Comparison of ENCODE assay signal across 8 cellular contexts in genomic region chr6:136226674-136227377, GRCh38. TPM values are rescaled to one million over a fixed set of nuclear protein-coding genes. Genes with fewer than 3 reads are reported as not detected.
A peak's percentile ranks its signal among the peaks of the same experiment; 100 is the strongest.
DNase-seq lines count a peak whose midpoint lies in the region; ATAC-seq and TF ChIP-seq lines count a peak whose summit lies in the region.

No MANE protein-coding gene starts in this region.

- DNase-seq in activated CD8-positive, alpha-beta memory T cell treated with anti-CD3 and anti-CD28 coated beads, Interleukin-2, amount 10 ng/mL, durations not matched to agents 7 days and 5 days = no peak
- DNase-seq in activated CD8-positive, alpha-beta memory T cell treated with anti-CD3 and anti-CD28 coated beads, Interleukin-2, amount 50 U/mL, for 4 hours = no peak
- no peak for DNase-seq in OCI-LY7 (ENCODE audit: low spot score)
- DNase-seq in foreskin keratinocyte = no peak
- no peak for DNase-seq in stomach
- DNase-seq in hypothalamus (lab: John Stamatoyannopoulos, UW) = no peak
- no peak for DNase-seq in NCI-H1436 (lab: John Stamatoyannopoulos, UW)
- no peak for DNase-seq in cerebellum (ENCODE audit: low spot score)

- peak overlapping the region; percentile 83 for H2AFZ ChIP-seq in OCI-LY7 (ENCODE audit: low read length)

- TF ChIP-seq POLR2A in stomach (IDR thresholded peaks at IDR 0.05) = no peak

- CTCF ChIA-PET in activated CD8-positive, alpha-beta memory T cell treated with anti-CD3 and anti-CD28 coated beads, Interleukin-2, amount 10 ng/mL, durations not matched to agents 7 days and 5 days (lab: Charles Lee) = interaction anchor here (0.6 to 2.6 kb wide), 47 partner anchors 8 to 802 kb away, joined by 3 to 26 read pairs (median 5); partner anchors contain the start of genes BCLAF1 and MTFR2
- CTCF ChIA-PET in OCI-LY7 (lab: Charles Lee; ENCODE audit: unreplicated experiment) = interaction anchor here (0.7 to 1.3 kb wide), 4 partner anchors 11 to 721 kb away, joined by 3 to 5 read pairs (median 4); partner anchors contain the start of gene BCLAF1

- TF ChIP-seq EP300 in stomach (IDR thresholded peaks at IDR 0.05) = no peak

- H3K27ac Mint-ChIP-seq in activated CD8-positive, alpha-beta memory T cell treated with anti-CD3 and anti-CD28 coated beads, Interleukin-2, amount 10 ng/mL, durations not matched to agents 7 days and 5 days = peak overlapping the region; percentile 30

- TF ChIP-seq CTCF in OCI-LY7 (conservative IDR thresholded peaks at IDR 0.05; ENCODE audit: low read length) = no peak
- no peak for TF ChIP-seq CTCF in foreskin keratinocyte (conservative IDR thresholded peaks at IDR 0.05)
- TF ChIP-seq CTCF in stomach (IDR thresholded peaks at IDR 0.05) = no peak

- intact Hi-C loops in OCI-LY7 (cut with micrococcal nuclease; ENCODE audit: unreplicated experiment) (loop anchor here (1.0 to 10.0 kb wide), 6 partner anchors 90 to 775 kb away; no protein-coding TSS in a partner anchor), stomach (cut with DNase I; ENCODE audit: low total_unique reads) (loop anchor here (10.0 kb wide), 1 partner anchor 692 kb away; no protein-coding TSS in a partner anchor)

- H3K4me3 ChIP-seq in OCI-LY7 (ENCODE audit: low read depth, low read length, poor library complexity, severe bottlenecking) (no peak overlapping the region), stomach (peak overlapping the region; percentile 27 to 33 (median 30))

- BruUV-seq in OCI-LY7 (replicated peaks; lab: Mats Ljungman, UMichigan) = no TSS peak

- no peaks in the 10 kb centered on the region for H3K79me2 ChIP-seq in OCI-LY7 (ENCODE audit: insufficient read depth, low read depth, low read length)

- H3K4me1 Mint-ChIP-seq in activated CD8-positive, alpha-beta memory T cell treated with anti-CD3 and anti-CD28 coated beads, Interleukin-2, amount 10 ng/mL, durations not matched to agents 7 days and 5 days = peaks cover 7% of the 10 kb centered on the region

- H3K4me2 ChIP-seq in OCI-LY7 (ENCODE audit: low read length) = peak overlapping the region; percentile 51

- no peaks in the 10 kb centered on the region for H3K9me3 Mint-ChIP-seq in activated CD8-positive, alpha-beta memory T cell treated with anti-CD3 and anti-CD28 coated beads, Interleukin-2, amount 10 ng/mL, durations not matched to agents 7 days and 5 days (ENCODE audit: low read depth)

- H3K36me3 ChIP-seq in OCI-LY7 (ENCODE audit: insufficient read depth, low read length) (peaks cover 27% of the 10 kb centered on the region), stomach (no peaks in the 10 kb centered on the region)

- peaks cover 14% of the 10 kb centered on the region for H3K4me1 ChIP-seq in OCI-LY7 (ENCODE audit: insufficient read depth, low read length, poor library complexity, severe bottlenecking)
- H3K4me1 ChIP-seq in foreskin keratinocyte = no peaks in the 10 kb centered on the region
- peaks cover 10 to 15% (median 13%) of the 10 kb centered on the region in 4 donors for H3K4me1 ChIP-seq in stomach

- H3K27ac ChIP-seq in OCI-LY7 (ENCODE audit: low read depth, low read length, poor library complexity, severe bottlenecking) (no peak overlapping the region), foreskin keratinocyte (no peak overlapping the region), stomach (peak overlapping the region in 2 of 5 donors; percentile 52 to 63)

- H3K4me3 Mint-ChIP-seq in activated CD8-positive, alpha-beta memory T cell treated with anti-CD3 and anti-CD28 coated beads, Interleukin-2, amount 10 ng/mL, durations not matched to agents 7 days and 5 days = no peak overlapping the region

- peaks cover 22% of the 10 kb centered on the region for H3K36me3 Mint-ChIP-seq in activated CD8-positive, alpha-beta memory T cell treated with anti-CD3 and anti-CD28 coated beads, Interleukin-2, amount 10 ng/mL, durations not matched to agents 7 days and 5 days

- POLR2A ChIA-PET in OCI-LY7 (lab: Charles Lee) = interaction anchor here (0.6 to 1.7 kb wide), 11 partner anchors 8 to 773 kb away, joined by 3 to 7 read pairs (median 3); partner anchors contain the start of gene BCLAF1

- no peaks in the 10 kb centered on the region for H4K20me1 ChIP-seq in OCI-LY7 (ENCODE audit: insufficient read depth, low read length)

- 36 to 73% (median 64%) methylated on average over 4 of the region's 4 CpGs for WGBS in stomach, 5 donors

- no peaks in the 10 kb centered on the region for H3K9me2 ChIP-seq in OCI-LY7 (ENCODE audit: insufficient read depth, low read length)

- no peaks in the 10 kb centered on the region for H3K27me3 ChIP-seq in foreskin keratinocyte
- H3K27me3 ChIP-seq in stomach = no peaks in the 10 kb centered on the region

- H3K27me3 Mint-ChIP-seq in activated CD8-positive, alpha-beta memory T cell treated with anti-CD3 and anti-CD28 coated beads, Interleukin-2, amount 10 ng/mL, durations not matched to agents 7 days and 5 days = peaks cover 3% of the 10 kb centered on the region

- H3K9me3 ChIP-seq in OCI-LY7 (ENCODE audit: low read length) (no peaks in the 10 kb centered on the region), stomach (no peaks in the 10 kb centered on the region)

- peak; percentile 45 for ATAC-seq in activated CD8-positive, alpha-beta memory T cell treated with anti-CD3 and anti-CD28 coated beads, Interleukin-2, amount 10 ng/mL, durations not matched to agents 7 days and 5 days
- peak; percentile 14 for ATAC-seq in foreskin keratinocyte

RNA-seq across cellular contexts. Expression of gene MTFR2, which starts 23.3 kb away (rescaled TPM):
- total RNA-seq in activated CD8-positive, alpha-beta memory T cell treated with anti-CD3 and anti-CD28 coated beads, Interleukin-2, amount 10 ng/mL, durations not matched to agents 7 days and 5 days = 10 to 100 TPM; 31.8 to 35.8 TPM
- total RNA-seq in OCI-LY7 (2014; rRNA removed; shearing (Covaris generic)) = 9.3 and 10.4 TPM in 2 replicates
- total RNA-seq in OCI-LY7 (2022) (26.6 and 32.9 TPM in 2 replicates), foreskin keratinocyte (8.1 and 11.3 TPM in 2 replicates), stomach (1 to 10 TPM in 2 of 5 donors, not detected in 3; 1.8 to 4.0 TPM), cerebellum (0.82 TPM)
- polyA plus RNA-seq in foreskin keratinocyte (10.3 and 14.2 TPM in 2 replicates), stomach (1 to 10 TPM; 1.8 to 2.6 (median 2.0) TPM)
